In genomic region chr15:101183926-101184305, GRCh38 we compare ENCODE assay signal across 20 cellular contexts.
DNase-seq lines count a peak whose midpoint lies in the region; TF ChIP-seq lines count a peak whose summit lies in the region.
"Had no signal": no experiment of that assay in that cellular context is flagged by ENCODE, and none has a peak within 500 bp of the region (broad histone marks: within the 10 kb centered on the region; RNA-seq: fewer than 3 reads in every experiment).

No MANE protein-coding gene starts in this region.

- no peaks in the 10 kb centered on the region for H3K9me3 Mint-ChIP-seq in CD14-positive monocyte
- H3K9me3 Mint-ChIP-seq: T-helper 2 cell treated with Interferon-gamma antibody and Interleukin-4, amounts not matched to agents 5 μg/mL and 100 μg/mL, for 36 hours had no signal

- H3K4me3 ChIP-seq in HEK293 (ENCODE audit: low read depth, low read length), result no peak overlapping the region
- H3K4me3 ChIP-seq in fibroblast of lung (replicated peaks in 1 of 4; ENCODE audit: control extremely low read depth in 1 of 4, insufficient read depth in 1 of 4, low read depth in 3 of 4, low read length in 4 of 4), result no peak overlapping the region
- no peak overlapping the region for H3K4me3 ChIP-seq in skeletal muscle satellite cell (ENCODE audit: low read length)
- H3K4me3 ChIP-seq in lower leg skin (ENCODE audit: low read depth, poor library complexity, severe bottlenecking), result no peak overlapping the region
- H3K4me3 ChIP-seq: BLaER1, prostate gland, SK-N-MC, thyroid gland had no signal

- peaks cover 89% of the 10 kb centered on the region for H3K79me2 ChIP-seq in fibroblast of lung (ENCODE audit: control insufficient read depth, insufficient read depth, low read length)

- no peak overlapping the region for H2AFZ ChIP-seq in fibroblast of lung (ENCODE audit: low read length)

- WGBS in lower leg skin, 2 donors, result 55 to 60% methylated on average over 5 of the region's 5 CpGs

- H3K9ac ChIP-seq in fibroblast of lung (ENCODE audit: insufficient read depth, low read length), result peak overlapping the region; percentile 29
- H3K9ac ChIP-seq in skeletal muscle satellite cell (ENCODE audit: low read depth, low read length), result peak overlapping the region; percentile 60
- H3K9ac ChIP-seq: BLaER1 had no signal

- no peak for TF ChIP-seq CTCF in CD14-positive monocyte (IDR thresholded peaks at IDR 0.05)
- no peak for TF ChIP-seq CTCF in HEK293 (tag by site-specific recombination; IDR thresholded peaks at IDR 0.05)
- no peak for TF ChIP-seq CTCF in fibroblast of lung (conservative IDR thresholded peaks at IDR 0.05 in 1 of 2, IDR thresholded peaks at IDR 0.05 in 1 of 2; ENCODE audit: low read depth in 1 of 2, low read length in 2 of 2)
- no peak for TF ChIP-seq CTCF in lower leg skin (IDR thresholded peaks at IDR 0.05)

- DNase-seq in CD14-positive monocyte (ENCODE audit: low spot score), result no peak
- DNase-seq in fibroblast of lung (ENCODE audit: low read depth in 2 of 2), result no peak
- no peak for DNase-seq in lower leg skin (ENCODE audit: low spot score in 2 of 2)
- DNase-seq in stimulated activated CD4-positive, alpha-beta T cell treated with anti-CD3 and anti-CD28 coated beads, Interleukin-1b, Interleukin-23, amount 100 ng/mL, for 48 hours, result no peak
- DNase-seq in NCI-H345 treated with DMSO at 0.1 percent for 48 hours (lab: John Stamatoyannopoulos, UW; ENCODE audit: unreplicated experiment), result no peak
- DNase-seq: activated naive CD4-positive, alpha-beta T cell; effector memory CD4-positive, alpha-beta T cell; MM.1S; NCI-H1694 treated with DMSO at 0.1 percent for 48 hours; NCI-H226; nephron progenitor cell; stimulated activated CD4-positive, alpha-beta T cell treated with anti-CD3 and anti-CD28 coated beads, Interleukin-12 subunit alpha, Interleukin-12 subunit beta, amount 100 ng/mL, for 4 hours; thyroid gland had no signal

- no peaks in the 10 kb centered on the region; the same call in 1 of the 2 replicates for H3K4me1 ChIP-seq in HEK293 (ENCODE audit: control insufficient read depth, insufficient read depth, low read length)
- H3K4me1 ChIP-seq in fibroblast of lung (ENCODE audit: control insufficient read depth, extremely low read depth, insufficient read depth, low read length), result peaks cover 19% of the 10 kb centered on the region
- H3K4me1 ChIP-seq in skeletal muscle satellite cell (ENCODE audit: control insufficient read depth, insufficient read depth, low read length), result peaks cover 54% of the 10 kb centered on the region

- H3K4me1 Mint-ChIP-seq in CD14-positive monocyte, result peaks cover 42% of the 10 kb centered on the region

- CTCF ChIA-PET in HEK293 (lab: Yijun Ruan, JAX), result interaction anchor here (1.0 kb wide), 1 partner anchor 74 kb away, joined by 3 read pairs; no protein-coding TSS in a partner anchor

- H3K9me3 ChIP-seq in HEK293 (ENCODE audit: control insufficient read depth, insufficient read depth, low read depth, low read length) (no peaks in the 10 kb centered on the region), fibroblast of lung (ENCODE audit: control insufficient read depth, insufficient read depth, low read depth, low read length) (no peaks in the 10 kb centered on the region), skeletal muscle satellite cell (replicated peaks; ENCODE audit: low read length) (no peaks in the 10 kb centered on the region)
- H3K9me3 ChIP-seq: prostate gland, thyroid gland had no signal

- H4K20me1 ChIP-seq in fibroblast of lung (ENCODE audit: control insufficient read depth, extremely low read depth, insufficient read depth, low read length), result no peaks in the 10 kb centered on the region

- peak overlapping the region in 5 of 7 donors; percentile 7 to 66 (median 40) for H3K27ac Mint-ChIP-seq in CD14-positive monocyte
- H3K27ac Mint-ChIP-seq: nephron progenitor cell; T-helper 2 cell treated with Interferon-gamma antibody and Interleukin-4, amounts not matched to agents 5 μg/mL and 100 μg/mL, for 36 hours had no signal

- TF ChIP-seq POLR2A in lower leg skin (IDR thresholded peaks at IDR 0.05), result no peak

- H3K27me3 Mint-ChIP-seq in CD14-positive monocyte (ENCODE audit: low read depth in 3 of 3), result peaks cover 0 to 3% (median 0%) of the 10 kb centered on the region in 3 donors

- H3K4me2 ChIP-seq in fibroblast of lung (ENCODE audit: extremely low read depth, insufficient read depth, low read length) (peak overlapping the region; percentile 17), skeletal muscle satellite cell (ENCODE audit: low read length) (peak overlapping the region; percentile 54)

- no peak overlapping the region for H3K27ac ChIP-seq in HEK293 (ENCODE audit: extremely low read depth, low read depth, low read length)
- peak overlapping the region; percentile 64 for H3K27ac ChIP-seq in fibroblast of lung (ENCODE audit: insufficient read depth, low read length)
- H3K27ac ChIP-seq: HL-60, SK-N-MC, thyroid gland had no signal

- POLR2A ChIA-PET in HEK293 (lab: Yijun Ruan, JAX), result no interaction called here

- no peak overlapping the region for H3K4me3 Mint-ChIP-seq in CD14-positive monocyte
- H3K4me3 Mint-ChIP-seq: nephron progenitor cell; T-helper 2 cell treated with Interferon-gamma antibody and Interleukin-4, amounts not matched to agents 5 μg/mL and 100 μg/mL, for 36 hours had no signal

- intact Hi-C loops in CD14-positive monocyte (cut with micrococcal nuclease), result loop anchor here in 1 of 2 donors (10.0 kb wide), 1 partner anchor 59 kb away; no protein-coding TSS in a partner anchor
- intact Hi-C loops in lower leg skin (cut with DNase I; ENCODE audit: low total_unique reads), result no loop called here

- peaks cover 3 to 25% of the 10 kb centered on the region in 2 experiments; a peak in 2 of 3 replicates for H3K36me3 ChIP-seq in HEK293 (ENCODE audit: control insufficient read depth in 2 of 2, insufficient read depth in 1 of 2, low read length in 2 of 2)
- peaks cover 1% of the 10 kb centered on the region for H3K36me3 ChIP-seq in fibroblast of lung (ENCODE audit: control insufficient read depth, insufficient read depth, low read length)
- H3K36me3 ChIP-seq in skeletal muscle satellite cell (ENCODE audit: insufficient read depth, low read length), result peaks cover 4% of the 10 kb centered on the region
- H3K36me3 ChIP-seq: prostate gland, thyroid gland had no signal

- H3K36me3 Mint-ChIP-seq in CD14-positive monocyte, result peaks cover 18 to 45% of the 10 kb centered on the region in 2 donors

- no peaks in the 10 kb centered on the region for H3K27me3 ChIP-seq in fibroblast of lung (ENCODE audit: control insufficient read depth, insufficient read depth, low read length)
- H3K27me3 ChIP-seq in skeletal muscle satellite cell (ENCODE audit: control insufficient read depth, insufficient read depth, low read length), result no peaks in the 10 kb centered on the region
- H3K27me3 ChIP-seq: BLaER1, thyroid gland had no signal

TF ChIP-seq in HEK293, 187 proteins besides CTCF, POLR2A, EP300 and RAD21:
- TF ChIP-seq EGR2 (tag by site-specific recombination; IDR thresholded peaks at IDR 0.05; ENCODE audit: low read depth) (peak; percentile 87), ZFHX2 (tag by site-specific recombination; conservative IDR thresholded peaks at IDR 0.05) (peak; percentile 75), ZNF280C (tag by site-specific recombination; IDR thresholded peaks at IDR 0.05) (no peak)
